In genomic region chr10:60944910-60945297, GRCh38 we compare ENCODE assay signal across 8 cellular contexts. TPM values are rescaled to one million over a fixed set of nuclear protein-coding genes. Genes with fewer than 3 reads are reported as not detected.
DNase-seq lines count a peak whose midpoint lies in the region; ATAC-seq and TF ChIP-seq lines count a peak whose summit lies in the region.

No MANE protein-coding gene starts in this region.

- TF ChIP-seq CTCF in AG04449 (IDR thresholded peaks at IDR 0.05; ENCODE audit: insufficient read depth, low read length, missing control alignments) = no peak

- peak overlapping the region; percentile 69 for H3K4me3 Mint-ChIP-seq in natural killer cell treated with Interleukin-12 subunit alpha and Interleukin-12 subunit beta and Interleukin-15 and Interleukin-18, amount 100 ng/mL, for 72 hours

- H3K4me3 ChIP-seq in AG04449 (ENCODE audit: low read depth, low read length) = peak overlapping the region; percentile 74
- peak overlapping the region; percentile 70 for H3K4me3 ChIP-seq in NT2/D1 (ENCODE audit: insufficient read length, low read depth)
- peak overlapping the region; percentile 15 for H3K4me3 ChIP-seq in endocrine pancreas (ENCODE audit: control insufficient read depth, insufficient read depth, low read length)

- H3K9me3 ChIP-seq in NT2/D1 (ENCODE audit: insufficient read depth, low read length) (no peaks in the 10 kb centered on the region), endocrine pancreas (ENCODE audit: control insufficient read depth, low read length) (no peaks in the 10 kb centered on the region)

- POLR2A ChIA-PET in AG04449 (lab: Yijun Ruan, JAX) = interaction anchor here (0.7 to 1.3 kb wide), 2 partner anchors 11 to 41 kb away, joined by 3 read pairs; no protein-coding TSS in a partner anchor

- H3K9me3 Mint-ChIP-seq in natural killer cell treated with Interleukin-12 subunit alpha and Interleukin-12 subunit beta and Interleukin-15 and Interleukin-18, amount 100 ng/mL, for 72 hours = no peaks in the 10 kb centered on the region

- DNase-seq in AG04449 (ENCODE audit: low read depth, low spot score) = no peak
- no peak for DNase-seq in NT2/D1 (ENCODE audit: low read depth, low spot score)
- DNase-seq in natural killer cell treated with Interleukin-12 subunit alpha and Interleukin-12 subunit beta and Interleukin-15 and Interleukin-18, amount 100 ng/mL, for 72 hours (ENCODE audit: low spot score) = no peak
- no peak for DNase-seq in SK-N-DZ (ENCODE audit: low spot score)
- no peak for DNase-seq in NOMO-1 treated with dmso at 0.1 percent for 144 hours (lab: John Stamatoyannopoulos, UW; ENCODE audit: unreplicated experiment)

- H3K4me1 ChIP-seq in NT2/D1 (ENCODE audit: insufficient read depth, insufficient read length) (no peaks in the 10 kb centered on the region), endocrine pancreas (ENCODE audit: control insufficient read depth, insufficient read depth, low read length) (peaks cover 8% of the 10 kb centered on the region)

- no peaks in the 10 kb centered on the region for H3K36me3 Mint-ChIP-seq in natural killer cell treated with Interleukin-12 subunit alpha and Interleukin-12 subunit beta and Interleukin-15 and Interleukin-18, amount 100 ng/mL, for 72 hours

- CTCF ChIA-PET in AG04449 (lab: Yijun Ruan, JAX) = interaction anchor here (0.7 kb wide), 1 partner anchor 20 kb away, joined by 3 read pairs; no protein-coding TSS in a partner anchor

- H3K9ac ChIP-seq in NT2/D1 (ENCODE audit: insufficient read length, low read depth) (peak overlapping the region; percentile 79), endocrine pancreas (ENCODE audit: control insufficient read depth, insufficient read depth, low read length) (peak overlapping the region; percentile 95)

- peaks cover 6 to 14% of the 10 kb centered on the region in 2 donors for H3K4me1 Mint-ChIP-seq in natural killer cell treated with Interleukin-12 subunit alpha and Interleukin-12 subunit beta and Interleukin-15 and Interleukin-18, amount 100 ng/mL, for 72 hours (ENCODE audit: low read depth in 2 of 2)

- no peak overlapping the region for H3K27ac Mint-ChIP-seq in natural killer cell treated with Interleukin-12 subunit alpha and Interleukin-12 subunit beta and Interleukin-15 and Interleukin-18, amount 100 ng/mL, for 72 hours

- peaks cover 33 to 50% of the 10 kb centered on the region in 2 donors for H3K27me3 Mint-ChIP-seq in natural killer cell treated with Interleukin-12 subunit alpha and Interleukin-12 subunit beta and Interleukin-15 and Interleukin-18, amount 100 ng/mL, for 72 hours

- H3K27me3 ChIP-seq in NT2/D1 (ENCODE audit: insufficient read depth, insufficient read length) = peaks cover 9% of the 10 kb centered on the region
- no peaks in the 10 kb centered on the region for H3K27me3 ChIP-seq in endocrine pancreas (ENCODE audit: control insufficient read depth, insufficient read depth, low read length)

- ATAC-seq in natural killer cell treated with Interleukin-12 subunit alpha and Interleukin-12 subunit beta and Interleukin-15 and Interleukin-18, amount 100 ng/mL, for 72 hours = no peak
- ATAC-seq in GM19035 (IDR thresholded peaks at IDR 0.05; ENCODE audit: unreplicated experiment) (no peak), HG03135 (IDR thresholded peaks at IDR 0.05; ENCODE audit: unreplicated experiment) (no peak)

- H3K36me3 ChIP-seq in NT2/D1 (ENCODE audit: insufficient read depth, insufficient read length, low read length) = no peaks in the 10 kb centered on the region
- H3K36me3 ChIP-seq in endocrine pancreas (ENCODE audit: control insufficient read depth, insufficient read depth, low read length) = no peaks in the 10 kb centered on the region

RNA-seq across cellular contexts. Expression of gene RHOBTB1, which starts 0.9 kb away (rescaled TPM):
- total RNA-seq in natural killer cell treated with Interleukin-12 subunit alpha and Interleukin-12 subunit beta and Interleukin-15 and Interleukin-18, amount 100 ng/mL, for 72 hours = under 1 TPM in 1 of 2 donors, not detected in 1; 0.64 TPM
- polyA plus RNA-seq in SK-N-DZ (2014; cell fraction: cytosol; rRNA removed) = 41.8 and 48.5 TPM in 2 replicates
- 66.6 and 67.1 TPM in 2 replicates for polyA plus RNA-seq in SK-N-DZ (2014; cell fraction: nucleus; rRNA removed)

Comparison
In these comparisons a context has a peak if more than half of its experiments do, and no peak if none do; other contexts are left out.
1. H3K4me3 ChIP-seq: peak in every context shown above with its lines; median percentile 74 in AG04449; 70 in NT2/D1; 15 in endocrine pancreas.